In the genomic region with DNA sequence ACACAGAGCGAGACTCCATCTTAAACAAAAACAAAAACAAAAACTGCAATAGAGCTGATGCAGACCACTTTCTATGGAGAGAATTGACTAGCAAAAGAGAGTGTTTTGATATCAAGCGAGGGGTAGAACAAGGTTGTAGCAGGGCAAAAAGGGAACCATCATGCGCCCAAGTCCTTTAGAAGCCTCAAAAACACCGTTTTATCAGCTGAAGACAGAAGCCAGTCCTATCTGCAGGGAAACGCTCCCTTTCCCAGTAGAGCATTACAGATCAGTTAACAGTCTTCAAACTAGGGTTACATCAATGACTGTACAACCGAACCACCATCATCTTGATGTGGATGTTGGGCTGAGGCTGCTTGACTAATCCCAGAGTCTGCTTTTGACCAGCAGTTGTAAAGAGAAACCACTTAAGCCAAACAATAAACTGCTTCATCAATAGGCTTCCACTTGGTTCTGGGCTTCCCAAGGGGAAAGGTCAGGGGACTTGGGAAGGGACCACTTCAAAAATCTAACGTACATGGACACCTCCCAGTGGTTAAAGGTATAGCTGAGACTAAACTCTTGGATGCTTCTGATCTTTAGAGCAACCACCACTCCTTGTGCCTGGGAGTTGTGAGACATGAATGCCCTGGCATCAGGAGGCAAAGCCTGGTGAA, we compare ENCODE assay signal across 1 cellular context.
TF ChIP-seq lines count a peak whose summit lies in the region.

No MANE protein-coding gene starts in this region.

TF ChIP-seq in K562, 482 proteins besides CTCF, POLR2A, EP300 and RAD21 (continued from another document and continues in another):
- TF ChIP-seq CUX1 (CRISPR knock-in tag; IDR thresholded peaks at IDR 0.05) (no peak), SMC3 (conservative IDR thresholded peaks at IDR 0.05; ENCODE audit: insufficient read depth, low read depth, low read length) (no peak), NR2C2 (CRISPR knock-in tag; IDR thresholded peaks at IDR 0.05) (no peak), NR2C2 (tag; IDR thresholded peaks at IDR 0.05) (peak; percentile 34; the same call in 1 of the 2 replicates), ZNF24 (IDR thresholded peaks at IDR 0.05) (no peak), ZNF347 (CRISPR knock-in tag; IDR thresholded peaks at IDR 0.05; ENCODE audit: low read depth) (no peak), RUNX1 (IDR thresholded peaks at IDR 0.05; ENCODE audit: low read depth) (no peak), XRCC3 (IDR thresholded peaks at IDR 0.05) (no peak), HDAC6 (IDR thresholded peaks at IDR 0.05; ENCODE audit: low read depth, low read length) (no peak), MITF (IDR thresholded peaks at IDR 0.05) (no peak), ZNF280B (CRISPR knock-in tag; IDR thresholded peaks at IDR 0.05) (no peak), KLF16 (IDR thresholded peaks at IDR 0.05) (peak; percentile 64; the same call in 1 of the 2 replicates), RBM17 (IDR thresholded peaks at IDR 0.05; ENCODE audit: borderline replicate concordance, low read depth, low read length) (no peak), HNRNPK (IDR thresholded peaks at IDR 0.05; ENCODE audit: low read depth, low read length, poor library complexity, severe bottlenecking) (no peak), ETS2 (tag; IDR thresholded peaks at IDR 0.05; ENCODE audit: borderline replicate concordance, poor library complexity, severe bottlenecking) (no peak), HNRNPLL (IDR thresholded peaks at IDR 0.05; ENCODE audit: low read depth, low read length, poor library complexity, severe bottlenecking) (no peak), PHF21A (IDR thresholded peaks at IDR 0.05; ENCODE audit: borderline replicate concordance, low read depth) (no peak), SREBF1 (IDR thresholded peaks at IDR 0.05; ENCODE audit: borderline replicate concordance, low read depth, low read length) (no peak), MAZ (CRISPR knock-in tag; conservative IDR thresholded peaks at IDR 0.05 in 1 of 2, IDR thresholded peaks at IDR 0.05 in 1 of 2) (no peak), PML (IDR thresholded peaks at IDR 0.05; ENCODE audit: low read length) (peak; percentile 44; the same call in 1 of the 2 replicates), SMARCC2 (IDR thresholded peaks at IDR 0.05; ENCODE audit: low read depth) (peak; percentile 63; the same call in 1 of the 2 replicates), SP2 (IDR thresholded peaks at IDR 0.05; ENCODE audit: extremely low read depth, low read depth, low read length, poor library complexity, severe bottlenecking) (no peak), ZNF384 (IDR thresholded peaks at IDR 0.05; ENCODE audit: low read depth, low read length) (no peak), SIN3B (IDR thresholded peaks at IDR 0.05; ENCODE audit: low read depth) (no peak), PHB2 (IDR thresholded peaks at IDR 0.05; ENCODE audit: low read depth) (no peak), ZNF146 (CRISPR knock-in tag; IDR thresholded peaks at IDR 0.05; ENCODE audit: unreplicated experiment) (no peak), KAT2B (IDR thresholded peaks at IDR 0.05; ENCODE audit: low read depth, low read length) (no peak), MYC (IDR thresholded peaks at IDR 0.05; ENCODE audit: low read depth, low read length) (no peak), MYC (CRISPR knock-in tag; IDR thresholded peaks at IDR 0.05; ENCODE audit: borderline replicate concordance, low read depth) (no peak), SREBF2 (CRISPR knock-in tag; IDR thresholded peaks at IDR 0.05) (no peak), ZNF584 (CRISPR knock-in tag; IDR thresholded peaks at IDR 0.05; ENCODE audit: low read depth) (no peak), PRPF4 (IDR thresholded peaks at IDR 0.05; ENCODE audit: insufficient read depth, low read depth, low read length, poor library complexity, severe bottlenecking) (no peak), ZNF232 (CRISPR knock-in tag; IDR thresholded peaks at IDR 0.05) (no peak)
- TF ChIP-seq, protein P1, sequence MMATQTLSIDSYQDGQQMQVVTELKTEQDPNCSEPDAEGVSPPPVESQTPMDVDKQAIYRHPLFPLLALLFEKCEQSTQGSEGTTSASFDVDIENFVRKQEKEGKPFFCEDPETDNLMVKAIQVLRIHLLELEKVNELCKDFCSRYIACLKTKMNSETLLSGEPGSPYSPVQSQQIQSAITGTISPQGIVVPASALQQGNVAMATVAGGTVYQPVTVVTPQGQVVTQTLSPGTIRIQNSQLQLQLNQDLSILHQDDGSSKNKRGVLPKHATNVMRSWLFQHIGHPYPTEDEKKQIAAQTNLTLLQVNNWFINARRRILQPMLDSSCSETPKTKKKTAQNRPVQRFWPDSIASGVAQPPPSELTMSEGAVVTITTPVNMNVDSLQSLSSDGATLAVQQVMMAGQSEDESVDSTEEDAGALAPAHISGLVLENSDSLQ (IDR thresholded peaks at IDR 0.05): 0 out of 2 replicates have a peak, but pooled peaks have one; percentile 4
- TF ChIP-seq, protein P2, sequence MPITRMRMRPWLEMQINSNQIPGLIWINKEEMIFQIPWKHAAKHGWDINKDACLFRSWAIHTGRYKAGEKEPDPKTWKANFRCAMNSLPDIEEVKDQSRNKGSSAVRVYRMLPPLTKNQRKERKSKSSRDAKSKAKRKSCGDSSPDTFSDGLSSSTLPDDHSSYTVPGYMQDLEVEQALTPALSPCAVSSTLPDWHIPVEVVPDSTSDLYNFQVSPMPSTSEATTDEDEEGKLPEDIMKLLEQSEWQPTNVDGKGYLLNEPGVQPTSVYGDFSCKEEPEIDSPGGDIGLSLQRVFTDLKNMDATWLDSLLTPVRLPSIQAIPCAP (CRISPR knock-in tag; IDR thresholded peaks at IDR 0.05; ENCODE audit: borderline replicate concordance): no peak
- TF ChIP-seq, protein P3, sequence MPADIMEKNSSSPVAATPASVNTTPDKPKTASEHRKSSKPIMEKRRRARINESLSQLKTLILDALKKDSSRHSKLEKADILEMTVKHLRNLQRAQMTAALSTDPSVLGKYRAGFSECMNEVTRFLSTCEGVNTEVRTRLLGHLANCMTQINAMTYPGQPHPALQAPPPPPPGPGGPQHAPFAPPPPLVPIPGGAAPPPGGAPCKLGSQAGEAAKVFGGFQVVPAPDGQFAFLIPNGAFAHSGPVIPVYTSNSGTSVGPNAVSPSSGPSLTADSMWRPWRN (IDR thresholded peaks at IDR 0.05; ENCODE audit: low read depth): no peak
- TF ChIP-seq, protein P4, sequence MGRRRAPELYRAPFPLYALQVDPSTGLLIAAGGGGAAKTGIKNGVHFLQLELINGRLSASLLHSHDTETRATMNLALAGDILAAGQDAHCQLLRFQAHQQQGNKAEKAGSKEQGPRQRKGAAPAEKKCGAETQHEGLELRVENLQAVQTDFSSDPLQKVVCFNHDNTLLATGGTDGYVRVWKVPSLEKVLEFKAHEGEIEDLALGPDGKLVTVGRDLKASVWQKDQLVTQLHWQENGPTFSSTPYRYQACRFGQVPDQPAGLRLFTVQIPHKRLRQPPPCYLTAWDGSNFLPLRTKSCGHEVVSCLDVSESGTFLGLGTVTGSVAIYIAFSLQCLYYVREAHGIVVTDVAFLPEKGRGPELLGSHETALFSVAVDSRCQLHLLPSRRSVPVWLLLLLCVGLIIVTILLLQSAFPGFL (CRISPR knock-in tag; IDR thresholded peaks at IDR 0.05): no peak
- TF ChIP-seq, protein P5, sequence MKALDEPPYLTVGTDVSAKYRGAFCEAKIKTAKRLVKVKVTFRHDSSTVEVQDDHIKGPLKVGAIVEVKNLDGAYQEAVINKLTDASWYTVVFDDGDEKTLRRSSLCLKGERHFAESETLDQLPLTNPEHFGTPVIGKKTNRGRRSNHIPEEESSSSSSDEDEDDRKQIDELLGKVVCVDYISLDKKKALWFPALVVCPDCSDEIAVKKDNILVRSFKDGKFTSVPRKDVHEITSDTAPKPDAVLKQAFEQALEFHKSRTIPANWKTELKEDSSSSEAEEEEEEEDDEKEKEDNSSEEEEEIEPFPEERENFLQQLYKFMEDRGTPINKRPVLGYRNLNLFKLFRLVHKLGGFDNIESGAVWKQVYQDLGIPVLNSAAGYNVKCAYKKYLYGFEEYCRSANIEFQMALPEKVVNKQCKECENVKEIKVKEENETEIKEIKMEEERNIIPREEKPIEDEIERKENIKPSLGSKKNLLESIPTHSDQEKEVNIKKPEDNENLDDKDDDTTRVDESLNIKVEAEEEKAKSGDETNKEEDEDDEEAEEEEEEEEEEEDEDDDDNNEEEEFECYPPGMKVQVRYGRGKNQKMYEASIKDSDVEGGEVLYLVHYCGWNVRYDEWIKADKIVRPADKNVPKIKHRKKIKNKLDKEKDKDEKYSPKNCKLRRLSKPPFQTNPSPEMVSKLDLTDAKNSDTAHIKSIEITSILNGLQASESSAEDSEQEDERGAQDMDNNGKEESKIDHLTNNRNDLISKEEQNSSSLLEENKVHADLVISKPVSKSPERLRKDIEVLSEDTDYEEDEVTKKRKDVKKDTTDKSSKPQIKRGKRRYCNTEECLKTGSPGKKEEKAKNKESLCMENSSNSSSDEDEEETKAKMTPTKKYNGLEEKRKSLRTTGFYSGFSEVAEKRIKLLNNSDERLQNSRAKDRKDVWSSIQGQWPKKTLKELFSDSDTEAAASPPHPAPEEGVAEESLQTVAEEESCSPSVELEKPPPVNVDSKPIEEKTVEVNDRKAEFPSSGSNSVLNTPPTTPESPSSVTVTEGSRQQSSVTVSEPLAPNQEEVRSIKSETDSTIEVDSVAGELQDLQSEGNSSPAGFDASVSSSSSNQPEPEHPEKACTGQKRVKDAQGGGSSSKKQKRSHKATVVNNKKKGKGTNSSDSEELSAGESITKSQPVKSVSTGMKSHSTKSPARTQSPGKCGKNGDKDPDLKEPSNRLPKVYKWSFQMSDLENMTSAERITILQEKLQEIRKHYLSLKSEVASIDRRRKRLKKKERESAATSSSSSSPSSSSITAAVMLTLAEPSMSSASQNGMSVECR (CRISPR knock-in tag; IDR thresholded peaks at IDR 0.05): no peak
- TF ChIP-seq, protein P6, sequence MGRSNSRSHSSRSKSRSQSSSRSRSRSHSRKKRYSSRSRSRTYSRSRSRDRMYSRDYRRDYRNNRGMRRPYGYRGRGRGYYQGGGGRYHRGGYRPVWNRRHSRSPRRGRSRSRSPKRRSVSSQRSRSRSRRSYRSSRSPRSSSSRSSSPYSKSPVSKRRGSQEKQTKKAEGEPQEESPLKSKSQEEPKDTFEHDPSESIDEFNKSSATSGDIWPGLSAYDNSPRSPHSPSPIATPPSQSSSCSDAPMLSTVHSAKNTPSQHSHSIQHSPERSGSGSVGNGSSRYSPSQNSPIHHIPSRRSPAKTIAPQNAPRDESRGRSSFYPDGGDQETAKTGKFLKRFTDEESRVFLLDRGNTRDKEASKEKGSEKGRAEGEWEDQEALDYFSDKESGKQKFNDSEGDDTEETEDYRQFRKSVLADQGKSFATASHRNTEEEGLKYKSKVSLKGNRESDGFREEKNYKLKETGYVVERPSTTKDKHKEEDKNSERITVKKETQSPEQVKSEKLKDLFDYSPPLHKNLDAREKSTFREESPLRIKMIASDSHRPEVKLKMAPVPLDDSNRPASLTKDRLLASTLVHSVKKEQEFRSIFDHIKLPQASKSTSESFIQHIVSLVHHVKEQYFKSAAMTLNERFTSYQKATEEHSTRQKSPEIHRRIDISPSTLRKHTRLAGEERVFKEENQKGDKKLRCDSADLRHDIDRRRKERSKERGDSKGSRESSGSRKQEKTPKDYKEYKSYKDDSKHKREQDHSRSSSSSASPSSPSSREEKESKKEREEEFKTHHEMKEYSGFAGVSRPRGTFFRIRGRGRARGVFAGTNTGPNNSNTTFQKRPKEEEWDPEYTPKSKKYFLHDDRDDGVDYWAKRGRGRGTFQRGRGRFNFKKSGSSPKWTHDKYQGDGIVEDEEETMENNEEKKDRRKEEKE (IDR thresholded peaks at IDR 0.05; ENCODE audit: borderline replicate concordance in 1 of 2, control insufficient read depth in 1 of 2, low read depth in 2 of 2, low read length in 1 of 2): no peak
